ENCODE assay signal across 18 cellular contexts in genomic region chr5:126395198-126395597, GRCh38. TPM values are rescaled to one million over a fixed set of nuclear protein-coding genes. Genes with fewer than 3 reads are reported as not detected.
DNase-seq lines count a peak whose midpoint lies in the region; TF ChIP-seq lines count a peak whose summit lies in the region.
"Had no signal": no experiment of that assay in that cellular context is flagged by ENCODE, and none has a peak within 500 bp of the region (broad histone marks: within the 10 kb centered on the region; RNA-seq: fewer than 3 reads in every experiment).

No MANE protein-coding gene starts in this region.

- intact Hi-C loops in mammary epithelial cell (cut with micrococcal nuclease) (loop anchor here (2.0 kb wide), 3 partner anchors 26 to 40 kb away; no protein-coding TSS in a partner anchor), Calu3 (cut with micrococcal nuclease; ENCODE audit: unreplicated experiment) (no loop called here)

- TF ChIP-seq CTCF in mammary epithelial cell (conservative IDR thresholded peaks at IDR 0.05 in 1 of 2, IDR thresholded peaks at IDR 0.05 in 1 of 2; ENCODE audit: extremely low read depth in 1 of 2, insufficient read depth in 1 of 2, low read depth in 1 of 2, low read length in 2 of 2) (no peak), retinal pigment epithelial cell (conservative IDR thresholded peaks at IDR 0.05; ENCODE audit: low read depth, low read length) (no peak), hepatocyte (IDR thresholded peaks at IDR 0.05; ENCODE audit: poor library complexity) (no peak), Calu3 (IDR thresholded peaks at IDR 0.05; ENCODE audit: unreplicated experiment) (no peak)

- H3K79me2 ChIP-seq in mammary epithelial cell (ENCODE audit: insufficient read depth, low read length) (no peaks in the 10 kb centered on the region), hepatocyte (peaks cover 4% of the 10 kb centered on the region)

- peak overlapping the region in 1 of 3 experiments; percentile 11 for H3K4me3 ChIP-seq in mammary epithelial cell (replicated peaks in 1 of 3; ENCODE audit: insufficient read depth in 1 of 3, low read depth in 2 of 3, low read length in 3 of 3)
- no peak overlapping the region for H3K4me3 ChIP-seq in retinal pigment epithelial cell (ENCODE audit: low read length)
- H3K4me3 ChIP-seq in hepatocyte = no peak overlapping the region
- H3K4me3 ChIP-seq: heart right ventricle, lower lobe of right lung, uterus had no signal

- H3K9me2 ChIP-seq in hepatocyte (replicated peaks; ENCODE audit: insufficient read depth) = no peaks in the 10 kb centered on the region

- H2AFZ ChIP-seq in mammary epithelial cell (ENCODE audit: low read depth, low read length) = no peak overlapping the region
- H2AFZ ChIP-seq in hepatocyte = no peak overlapping the region

- H3K4me1 ChIP-seq in mammary epithelial cell (ENCODE audit: insufficient read depth, low read length) = peaks cover 20% of the 10 kb centered on the region
- H3K4me1 ChIP-seq in hepatocyte (ENCODE audit: insufficient read depth) = no peaks in the 10 kb centered on the region
- H3K4me1 ChIP-seq: heart right ventricle, lower lobe of right lung had no signal

- peaks cover 10% of the 10 kb centered on the region for H3K4me1 Mint-ChIP-seq in Calu3 (ENCODE audit: low read depth, unreplicated experiment)
- H3K4me1 Mint-ChIP-seq: activated naive CD8-positive, alpha-beta T cell treated with anti-CD3 and anti-CD28 coated beads, Interleukin-2, amount 50 U/mL, for 24 hours had no signal

- BruUV-seq in mammary epithelial cell (replicated peaks; lab: Mats Ljungman, UMichigan) = no TSS peak
- BruUV-seq in Calu3 (replicated peaks; lab: Mats Ljungman, UMichigan) = no TSS peak

- H3K4me3 Mint-ChIP-seq in Calu3 (ENCODE audit: low read depth, unreplicated experiment) = no peak overlapping the region
- H3K4me3 Mint-ChIP-seq: activated naive CD8-positive, alpha-beta T cell treated with anti-CD3 and anti-CD28 coated beads, Interleukin-2, amount 50 U/mL, for 24 hours; CD4-positive, alpha-beta T cell had no signal

- H4K20me1 ChIP-seq in mammary epithelial cell (ENCODE audit: insufficient read depth, low read length) (no peaks in the 10 kb centered on the region), hepatocyte (ENCODE audit: insufficient read depth, poor library complexity, severe bottlenecking) (no peaks in the 10 kb centered on the region)

- in situ Hi-C loops in mammary epithelial cell (cut with MboI; ENCODE audit: low sequenced_read_pairs in 2 of 2) = no loop called here

- dilution Hi-C loops in mammary epithelial cell (cut with HindIII; ENCODE audit: low sequenced_read_pairs) = no loop called here

- peak overlapping the region; percentile 76 for H3K9ac ChIP-seq in mammary epithelial cell (ENCODE audit: insufficient read depth, low read length)

- H3K36me3 ChIP-seq in mammary epithelial cell (ENCODE audit: insufficient read depth, low read length) (no peaks in the 10 kb centered on the region), hepatocyte (replicated peaks; ENCODE audit: insufficient read depth, low read depth) (no peaks in the 10 kb centered on the region)
- H3K36me3 ChIP-seq: heart right ventricle, lower lobe of right lung, uterus had no signal

- CTCF ChIA-PET in mammary epithelial cell (lab: Charles Lee; ENCODE audit: low non-redundant PET) = no interaction called here
- CTCF ChIA-PET in Calu3 (lab: Charles Lee) = interaction anchor here (0.6 kb wide), 1 partner anchor 199 kb away, joined by 3 read pairs; the partner anchor contains the start of gene ALDH7A1

- no peaks in the 10 kb centered on the region for H3K27me3 Mint-ChIP-seq in Calu3 (ENCODE audit: unreplicated experiment)
- H3K27me3 Mint-ChIP-seq: activated naive CD8-positive, alpha-beta T cell treated with anti-CD3 and anti-CD28 coated beads, Interleukin-2, amount 50 U/mL, for 24 hours; CD4-positive, alpha-beta T cell had no signal

- 18% methylated on average over 2 of the region's 2 CpGs for WGBS in mammary epithelial cell (ENCODE audit: low coverage, missing lambda C conversion rate)
- 68% methylated on average over 2 of the region's 2 CpGs for WGBS in hepatocyte (ENCODE audit: low lambda C conversion rate, missing lambda C conversion rate)

- H3K27ac ChIP-seq in mammary epithelial cell (ENCODE audit: insufficient read depth, low read depth, low read length) (peak overlapping the region; percentile 92), hepatocyte (no peak overlapping the region)
- H3K27ac ChIP-seq: heart right ventricle, lower lobe of right lung, uterus had no signal

- peak overlapping the region; percentile 65 for H3K4me2 ChIP-seq in mammary epithelial cell (ENCODE audit: insufficient read depth, low read depth, low read length)
- no peak overlapping the region for H3K4me2 ChIP-seq in hepatocyte

- H3K9me3 ChIP-seq in mammary epithelial cell (replicated peaks; ENCODE audit: insufficient read depth, low read length) = no peaks in the 10 kb centered on the region
- no peaks in the 10 kb centered on the region for H3K9me3 ChIP-seq in hepatocyte (ENCODE audit: low read depth)
- H3K9me3 ChIP-seq: uterus had no signal

- DNase-seq in NCI-H226 (peak; percentile 64), mammary epithelial cell (peak; percentile 90), iris pigment epithelial cell (ENCODE audit: low read depth) (peak; percentile 78), retinal pigment epithelial cell (ENCODE audit: low read depth) (peak; percentile 55), hepatocyte (ENCODE audit: low spot score) (no peak), COLO829 (ENCODE audit: low spot score) (no peak), NCI-H187 treated with DMSO at 0.1 percent for 48 hours (lab: John Stamatoyannopoulos, UW) (no peak), Calu3 (no peak)
- DNase-seq: activated CD4-positive, alpha-beta T cell treated with anti-CD3 and anti-CD28 coated beads for 4 hours; activated naive CD8-positive, alpha-beta T cell treated with anti-CD3 and anti-CD28 coated beads, Interleukin-2, amount 50 U/mL, for 24 hours; CD4-positive, alpha-beta T cell; GDM1; heart right ventricle; lower lobe of right lung; NCI-H1694; NCI-H526 treated with DMSO at 0.1 percent for 48 hours; stimulated activated naive CD4-positive, alpha-beta T cell treated with Interleukin-2 at 50 U/mL for 16 hours; uterus had no signal

- H3K36me3 Mint-ChIP-seq in Calu3 (ENCODE audit: insufficient read depth, unreplicated experiment) = no peaks in the 10 kb centered on the region

- no peak overlapping the region for H3K27ac Mint-ChIP-seq in Calu3 (ENCODE audit: unreplicated experiment)
- H3K27ac Mint-ChIP-seq: activated naive CD8-positive, alpha-beta T cell treated with anti-CD3 and anti-CD28 coated beads, Interleukin-2, amount 50 U/mL, for 24 hours; CD4-positive, alpha-beta T cell had no signal

- peaks cover 11% of the 10 kb centered on the region for H3K9me3 Mint-ChIP-seq in Calu3 (ENCODE audit: low read depth, unreplicated experiment)

- H3K27me3 ChIP-seq in mammary epithelial cell (ENCODE audit: insufficient read depth, low read length) (no peaks in the 10 kb centered on the region), hepatocyte (no peaks in the 10 kb centered on the region)
- H3K27me3 ChIP-seq: heart right ventricle, uterus had no signal

RNA-seq across cellular contexts. Expression of gene GRAMD2B, which starts 28.0 kb away (rescaled TPM):
- total RNA-seq in mammary epithelial cell (100 to 1,000 TPM in 1 of 2 donors, 10 to 100 TPM in 1; 56.2 to 113 TPM), hepatocyte (24.4 and 32.5 TPM in 2 replicates), Calu3 (2022) (23.0 and 23.3 TPM in 2 replicates)
- polyA plus RNA-seq in mammary epithelial cell (36.9 TPM), hepatocyte (9.3 and 18.9 TPM in 2 replicates)
- 14.3 TPM for polyA minus RNA-seq in mammary epithelial cell

Comparison
In these comparisons a context has a peak if more than half of its experiments do, and no peak if none do; other contexts are left out.
1. DNase-seq: peak in NCI-H226 (single experiment), mammary epithelial cell (single experiment), iris pigment epithelial cell (single experiment) and retinal pigment epithelial cell (single experiment); none in hepatocyte (single experiment), COLO829 (single experiment), NCI-H187 treated with DMSO at 0.1 percent for 48 hours (single experiment) and Calu3 (single experiment).